In genomic region chr7:75878769-75879596, GRCh38 we compare ENCODE assay signal across 1 cellular context.
A peak's percentile ranks its signal among the peaks of the same experiment; 100 is the strongest.
TF ChIP-seq lines count a peak whose summit lies in the region.

RHBDD2 (plus strand) TSS chr7:75879034; CDS start chr7:75879083, 49 bp downstream.

TF ChIP-seq in HepG2, 621 proteins besides CTCF, POLR2A, EP300 and RAD21 (continued from another document and continues in another):
- TF ChIP-seq NFAT5 (CRISPR knock-in tag; IDR thresholded peaks at IDR 0.05) (peak; percentile 64), ERF (CRISPR knock-in tag; IDR thresholded peaks at IDR 0.05) (no peak; the same call in 1 of the 2 replicates), ATF2 (CRISPR knock-in tag; IDR thresholded peaks at IDR 0.05) (no peak), KDM6A (CRISPR knock-in tag; IDR thresholded peaks at IDR 0.05; ENCODE audit: low read depth) (no peak), TRIM24 (CRISPR knock-in tag; IDR thresholded peaks at IDR 0.05) (no peak), ZNF740 (CRISPR knock-in tag; IDR thresholded peaks at IDR 0.05) (peak; percentile 92), HNRNPK (IDR thresholded peaks at IDR 0.05; ENCODE audit: low read depth, low read length, poor library complexity, severe bottlenecking) (peak; percentile 95), PBX2 (CRISPR knock-in tag; IDR thresholded peaks at IDR 0.05) (no peak), ZNF761 (CRISPR knock-in tag; conservative IDR thresholded peaks at IDR 0.05) (0 out of 2 replicates have a peak, but pooled peaks have one; percentile 72), CREBL2 (CRISPR knock-in tag; IDR thresholded peaks at IDR 0.05; ENCODE audit: borderline replicate concordance) (peak; percentile 83; the same call in 1 of the 2 replicates), KDM5A (IDR thresholded peaks at IDR 0.05; ENCODE audit: borderline replicate concordance, low read length) (no peak; the same call in 1 of the 2 replicates), NCOA2 (CRISPR knock-in tag; IDR thresholded peaks at IDR 0.05) (no peak; the same call in 1 of the 2 replicates), PRPF4 (IDR thresholded peaks at IDR 0.05; ENCODE audit: low read depth, low read length, poor library complexity, severe bottlenecking) (no peak), ZNF7 (CRISPR knock-in tag; IDR thresholded peaks at IDR 0.05) (no peak), SOX13 (IDR thresholded peaks at IDR 0.05) (no peak), SOX13 (CRISPR knock-in tag; conservative IDR thresholded peaks at IDR 0.05 in 1 of 2, IDR thresholded peaks at IDR 0.05 in 1 of 2) (peak in 1 of 2 experiments; percentile 26; a peak in 1 of 4 replicates), ZNF207 (IDR thresholded peaks at IDR 0.05; ENCODE audit: borderline replicate concordance) (no peak), SUZ12 (IDR thresholded peaks at IDR 0.05; ENCODE audit: low read depth, low read length) (no peak), NR0B2 (CRISPR knock-in tag; IDR thresholded peaks at IDR 0.05) (peak; percentile 58; the same call in 1 of the 2 replicates), POGK (CRISPR knock-in tag; conservative IDR thresholded peaks at IDR 0.05) (no peak; the same call in 1 of the 2 replicates), ZBTB10 (CRISPR knock-in tag; IDR thresholded peaks at IDR 0.05; ENCODE audit: borderline replicate concordance) (no peak), ZNF619 (CRISPR knock-in tag; IDR thresholded peaks at IDR 0.05) (no peak), ZNF251 (CRISPR knock-in tag; IDR thresholded peaks at IDR 0.05) (no peak), ZSCAN9 (CRISPR knock-in tag; IDR thresholded peaks at IDR 0.05; ENCODE audit: borderline replicate concordance) (0 out of 2 replicates have a peak, but pooled peaks have one; percentile 42), ZNF607 (CRISPR knock-in tag; IDR thresholded peaks at IDR 0.05; ENCODE audit: borderline replicate concordance) (0 out of 2 replicates have a peak, but pooled peaks have one; percentile 76), ZNF512B (CRISPR knock-in tag; IDR thresholded peaks at IDR 0.05; ENCODE audit: borderline replicate concordance) (0 out of 2 replicates have a peak, but pooled peaks have one; percentile 10), GLMP (CRISPR knock-in tag; IDR thresholded peaks at IDR 0.05; ENCODE audit: borderline replicate concordance) (no peak), ZNF598 (CRISPR knock-in tag; IDR thresholded peaks at IDR 0.05; ENCODE audit: borderline replicate concordance) (peak; percentile 81; the same call in 1 of the 2 replicates), ZBTB43 (CRISPR knock-in tag; conservative IDR thresholded peaks at IDR 0.05) (0 out of 2 replicates have a peak, but pooled peaks have one; percentile 26), BCLAF1 (IDR thresholded peaks at IDR 0.05) (no peak), TBX2 (CRISPR knock-in tag; IDR thresholded peaks at IDR 0.05; ENCODE audit: borderline replicate concordance) (peak; percentile 70; the same call in 1 of the 2 replicates), ZNF335 (CRISPR knock-in tag; IDR thresholded peaks at IDR 0.05) (peak; percentile 42; the same call in 1 of the 2 replicates)
